ENCODE assay signal across 19 cellular contexts in genomic region chr9:98289811-98290210, GRCh38. TPM values are rescaled to one million over a fixed set of nuclear protein-coding genes. Genes with fewer than 3 reads are reported as not detected.
DNase-seq lines count a peak whose midpoint lies in the region; ATAC-seq, FAIRE-seq and TF ChIP-seq lines count a peak whose summit lies in the region.
"Had no signal": no experiment of that assay in that cellular context is flagged by ENCODE, and none has a peak within 500 bp of the region (broad histone marks: within the 10 kb centered on the region; RNA-seq: fewer than 3 reads in every experiment).

No MANE protein-coding gene starts in this region.

- no peak overlapping the region for H3K4me2 ChIP-seq in mesenchymal stem cell (ENCODE audit: low read length, poor library complexity, severe bottlenecking)
- no peak overlapping the region for H3K4me2 ChIP-seq in neuronal stem cell (ENCODE audit: insufficient read depth, low read length, poor library complexity, severe bottlenecking)

- no peak overlapping the region for H2BK5ac ChIP-seq in mesenchymal stem cell (ENCODE audit: low read depth, low read length, poor library complexity, severe bottlenecking)
- no peak overlapping the region for H2BK5ac ChIP-seq in neuronal stem cell (ENCODE audit: low read length)

- FAIRE-seq in frontal cortex (lab: Jason Lieb, UNC): no peak
- FAIRE-seq: A204.1, D721Med, G401.6, GM12891, H54 had no signal

- no peak overlapping the region for H3K18ac ChIP-seq in mesenchymal stem cell (ENCODE audit: low read depth in 1 of 2, low read length in 2 of 2)
- peak overlapping the region; percentile 71 for H3K18ac ChIP-seq in neuronal stem cell (ENCODE audit: low read length)

- peak overlapping the region; percentile 19 for H4K8ac ChIP-seq in mesenchymal stem cell (ENCODE audit: low read length)
- no peak overlapping the region for H4K8ac ChIP-seq in neuronal stem cell (ENCODE audit: low read depth, low read length)

- no peak overlapping the region for H3K27ac Mint-ChIP-seq in natural killer cell treated with Interleukin-12 subunit alpha and Interleukin-12 subunit beta and Interleukin-15 and Interleukin-18, amount 100 ng/mL, for 72 hours
- H3K27ac Mint-ChIP-seq in natural killer cell: no peak overlapping the region
- H3K27ac Mint-ChIP-seq: CD8-positive, alpha-beta T cell had no signal

- H3K23ac ChIP-seq in mesenchymal stem cell (ENCODE audit: low read length in 2 of 2): no peak overlapping the region
- H3K23ac ChIP-seq in neuronal stem cell (ENCODE audit: low read depth, low read length, poor library complexity): peak overlapping the region; percentile 34

- H3K36me3 ChIP-seq in mesenchymal stem cell (ENCODE audit: control insufficient read depth in 1 of 2, insufficient read depth in 2 of 2, low read depth in 1 of 2, low read length in 2 of 2) (no peaks in the 10 kb centered on the region), neuronal stem cell (replicated peaks in 1 of 2; ENCODE audit: control insufficient read depth in 2 of 2, insufficient read depth in 2 of 2, low read length in 2 of 2) (no peaks in the 10 kb centered on the region)

- H2BK120ac ChIP-seq in mesenchymal stem cell (ENCODE audit: low read depth, low read length) (no peak overlapping the region), neuronal stem cell (ENCODE audit: low read depth, low read length) (no peak overlapping the region)

- H3K4ac ChIP-seq in mesenchymal stem cell (ENCODE audit: low read depth in 1 of 2, low read length in 2 of 2) (no peak overlapping the region), neuronal stem cell (ENCODE audit: low read length) (no peak overlapping the region)

- intact Hi-C loops in natural killer cell (cut with micrococcal nuclease): no loop called here

- H3K79me1 ChIP-seq in mesenchymal stem cell (replicated peaks; ENCODE audit: low read length, poor library complexity, severe bottlenecking) (no peaks in the 10 kb centered on the region), neuronal stem cell (ENCODE audit: low read depth, low read length) (no peaks in the 10 kb centered on the region)

- H3K4me1 ChIP-seq in mesenchymal stem cell (ENCODE audit: control insufficient read depth, insufficient read depth, low read depth, low read length): no peaks in the 10 kb centered on the region
- H3K4me1 ChIP-seq in neuronal stem cell (ENCODE audit: control insufficient read depth in 2 of 2, insufficient read depth in 1 of 2, low read depth in 1 of 2, low read length in 2 of 2): peaks cover 4 to 26% of the 10 kb centered on the region in 2 donors

- H3K27ac ChIP-seq in mesenchymal stem cell (ENCODE audit: low read length, poor library complexity, severe bottlenecking): no peak overlapping the region
- no peak overlapping the region for H3K27ac ChIP-seq in neuronal stem cell (replicated peaks; ENCODE audit: low read length)

- H3K4me1 Mint-ChIP-seq in natural killer cell treated with Interleukin-12 subunit alpha and Interleukin-12 subunit beta and Interleukin-15 and Interleukin-18, amount 100 ng/mL, for 72 hours (ENCODE audit: low read depth in 2 of 2): no peaks in the 10 kb centered on the region
- no peaks in the 10 kb centered on the region for H3K4me1 Mint-ChIP-seq in natural killer cell
- H3K4me1 Mint-ChIP-seq: CD14-positive monocyte had no signal

- H3K4me3 ChIP-seq in mesenchymal stem cell (ENCODE audit: insufficient read depth in 1 of 2, low read depth in 1 of 2, low read length in 2 of 2) (no peak overlapping the region), neuronal stem cell (ENCODE audit: low read length in 2 of 2) (peak overlapping the region in 1 of 2 donors; percentile 53)

- H2BK12ac ChIP-seq in mesenchymal stem cell (ENCODE audit: low read length in 2 of 2): no peak overlapping the region
- H2BK12ac ChIP-seq in neuronal stem cell (ENCODE audit: low read length): no peak overlapping the region

- WGBS in mesenchymal stem cell: 85% methylated on average over 9 of the region's 9 CpGs
- WGBS in neuronal stem cell (ENCODE audit: extremely low coverage in 2 of 2, insufficient read length in 2 of 2, insufficient replicate concordance in 1 of 2), 2 donors: no CpG with 5 or more reads among the region's 9 CpGs

- H3K36me3 Mint-ChIP-seq in natural killer cell treated with Interleukin-12 subunit alpha and Interleukin-12 subunit beta and Interleukin-15 and Interleukin-18, amount 100 ng/mL, for 72 hours: no peaks in the 10 kb centered on the region
- no peaks in the 10 kb centered on the region for H3K36me3 Mint-ChIP-seq in natural killer cell
- H3K36me3 Mint-ChIP-seq: CD14-positive monocyte; CD8-positive, alpha-beta T cell had no signal

- peak; percentile 12 to 43 for ATAC-seq in natural killer cell treated with Interleukin-12 subunit alpha and Interleukin-12 subunit beta and Interleukin-15 and Interleukin-18, amount 100 ng/mL, for 72 hours
- ATAC-seq in natural killer cell: no peak
- ATAC-seq: CD8-positive, alpha-beta T cell; HCT116 had no signal

- no peak for TF ChIP-seq CTCF in natural killer cell (IDR thresholded peaks at IDR 0.05)

- no peak overlapping the region for H3K4me3 Mint-ChIP-seq in natural killer cell treated with Interleukin-12 subunit alpha and Interleukin-12 subunit beta and Interleukin-15 and Interleukin-18, amount 100 ng/mL, for 72 hours
- no peak overlapping the region for H3K4me3 Mint-ChIP-seq in natural killer cell
- H3K4me3 Mint-ChIP-seq: CD14-positive monocyte; CD8-positive, alpha-beta T cell had no signal

- H3K27me3 ChIP-seq in mesenchymal stem cell (ENCODE audit: control insufficient read depth in 1 of 2, insufficient read depth in 1 of 2, low read length in 2 of 2) (peaks cover 38 to 40% of the 10 kb centered on the region in 2 experiments), neuronal stem cell (ENCODE audit: control insufficient read depth in 3 of 3, insufficient read depth in 3 of 3, low read depth in 1 of 3, low read length in 3 of 3) (peaks cover 0 to 13% (median 0%) of the 10 kb centered on the region in 3 experiments)

- H2BK15ac ChIP-seq in mesenchymal stem cell (ENCODE audit: low read depth, poor library complexity, severe bottlenecking) (no peak overlapping the region), neuronal stem cell (ENCODE audit: low read length) (no peak overlapping the region)

- H3K9me3 Mint-ChIP-seq in natural killer cell treated with Interleukin-12 subunit alpha and Interleukin-12 subunit beta and Interleukin-15 and Interleukin-18, amount 100 ng/mL, for 72 hours: no peaks in the 10 kb centered on the region
- no peaks in the 10 kb centered on the region for H3K9me3 Mint-ChIP-seq in natural killer cell
- H3K9me3 Mint-ChIP-seq: CD8-positive, alpha-beta T cell had no signal

- H3K9me3 ChIP-seq in mesenchymal stem cell (ENCODE audit: control insufficient read depth, low read length) (no peaks in the 10 kb centered on the region), neuronal stem cell (replicated peaks in 1 of 2; ENCODE audit: control insufficient read depth in 2 of 2, insufficient read depth in 1 of 2, low read depth in 1 of 2, low read length in 2 of 2) (peaks cover 0 to 2% of the 10 kb centered on the region in 2 donors)

- H2AK5ac ChIP-seq in mesenchymal stem cell (ENCODE audit: low read length, severe bottlenecking): no peak overlapping the region
- no peak overlapping the region for H2AK5ac ChIP-seq in neuronal stem cell (ENCODE audit: low read depth, low read length)

- H4K91ac ChIP-seq in mesenchymal stem cell (ENCODE audit: low read length) (no peak overlapping the region), neuronal stem cell (ENCODE audit: low read depth, low read length, poor library complexity) (no peak overlapping the region)

- no peak overlapping the region for H3K14ac ChIP-seq in mesenchymal stem cell (ENCODE audit: low read length in 2 of 2)
- H3K14ac ChIP-seq in neuronal stem cell (ENCODE audit: low read length): no peak overlapping the region

- no peak for DNase-seq in natural killer cell treated with Interleukin-12 subunit alpha and Interleukin-12 subunit beta and Interleukin-15 and Interleukin-18, amount 100 ng/mL, for 72 hours (ENCODE audit: low spot score)
- no peak for DNase-seq in natural killer cell
- no peak for DNase-seq in mesenchymal stem cell
- no peak for DNase-seq in neuronal stem cell (ENCODE audit: low spot score)
- DNase-seq in activated CD4-positive, alpha-beta T cell treated with anti-CD3 and anti-CD28 coated beads, Interleukin-2, amount 50 U/mL, for 4 hours: no peak
- no peak for DNase-seq in putamen (ENCODE audit: low spot score)
- no peak for DNase-seq in frontal cortex (ENCODE audit: low spot score in 2 of 2)
- DNase-seq: CD8-positive, alpha-beta T cell; COR-L47; DMS153; DMS79 treated with DMSO at 0.1 percent for 48 hours; EL had no signal

- H3K9ac ChIP-seq in mesenchymal stem cell (ENCODE audit: low read length): no peak overlapping the region
- H3K9ac ChIP-seq in neuronal stem cell (ENCODE audit: low read depth, low read length, poor library complexity): no peak overlapping the region

- peaks cover 0 to 4% of the 10 kb centered on the region in 2 donors for H3K27me3 Mint-ChIP-seq in natural killer cell treated with Interleukin-12 subunit alpha and Interleukin-12 subunit beta and Interleukin-15 and Interleukin-18, amount 100 ng/mL, for 72 hours
- peaks cover 3 to 12% of the 10 kb centered on the region in 2 donors for H3K27me3 Mint-ChIP-seq in natural killer cell (ENCODE audit: low read depth in 2 of 2)

- no peak overlapping the region for H2AFZ ChIP-seq in mesenchymal stem cell (ENCODE audit: low read depth, low read length)
- peak overlapping the region; percentile 22 for H2AFZ ChIP-seq in neuronal stem cell (ENCODE audit: low read length)

RNA-seq across cellular contexts. Expression of gene TBC1D2, which starts 34.4 kb away (rescaled TPM):
- 1 to 10 TPM; 3.9 to 4.2 TPM for total RNA-seq in natural killer cell treated with Interleukin-12 subunit alpha and Interleukin-12 subunit beta and Interleukin-15 and Interleukin-18, amount 100 ng/mL, for 72 hours
- total RNA-seq in natural killer cell (1 to 10 TPM; 5.0 to 8.9 (median 7.0) TPM), frontal cortex (1.2 TPM)
- polyA plus RNA-seq in mesenchymal stem cell (2013, experiment 1 of 2): 28.4 TPM
- polyA plus RNA-seq in mesenchymal stem cell (2013, experiment 2 of 2): 27.5 TPM
- polyA plus RNA-seq in neuronal stem cell (2013, experiment 1 of 2): 0.93 TPM
- 0.93 TPM for polyA plus RNA-seq in neuronal stem cell (2013, experiment 2 of 2)

Comparison
In these comparisons a context has a peak if more than half of its experiments do, and no peak if none do; other contexts are left out.
1. ATAC-seq: peak in natural killer cell treated with Interleukin-12 subunit alpha and Interleukin-12 subunit beta and Interleukin-15 and Interleukin-18, amount 100 ng/mL, for 72 hours (2 of 2); none in natural killer cell (0 of 3).